Comparison of ENCODE assay signal across 25 cellular contexts in genomic region chr14:96739511-96739910, GRCh38. TPM values are rescaled to one million over a fixed set of nuclear protein-coding genes. Genes with fewer than 3 reads are reported as not detected.
DNase-seq lines count a peak whose midpoint lies in the region; FAIRE-seq and TF ChIP-seq lines count a peak whose summit lies in the region.
"Had no signal": no experiment of that assay in that cellular context is flagged by ENCODE, and none has a peak within 500 bp of the region (broad histone marks: within the 10 kb centered on the region; RNA-seq: fewer than 3 reads in every experiment).

No MANE protein-coding gene starts in this region.

- H3K23ac ChIP-seq in neuronal stem cell (ENCODE audit: low read depth, low read length, poor library complexity), result no peak overlapping the region

- peak overlapping the region; percentile 72 for H2AFZ ChIP-seq in neuronal stem cell (ENCODE audit: low read length)
- H2AFZ ChIP-seq in osteoblast (ENCODE audit: low read length), result no peak overlapping the region

- H3K9ac ChIP-seq in neuronal stem cell (ENCODE audit: low read depth, low read length, poor library complexity), result no peak overlapping the region

- H3K27ac Mint-ChIP-seq in mesothelial cell of epicardium, result no peak overlapping the region
- H3K27ac Mint-ChIP-seq: activated CD4-positive, alpha-beta memory T cell treated with anti-CD3 and anti-CD28 coated beads, Interleukin-2, amount 10 ng/mL, durations not matched to agents 7 days and 5 days; activated naive CD4-positive, alpha-beta T cell treated with anti-CD3 and anti-CD28 coated beads, Interleukin-2, amount 50 U/mL, for 72 hours; stimulated activated naive CD8-positive, alpha-beta T cell treated with anti-CD3 and anti-CD28 coated beads, Interleukin-15, amount 100 ng/mL, for 72 hours had no signal

- H3K14ac ChIP-seq in neuronal stem cell (ENCODE audit: low read length), result no peak overlapping the region

- DNase-seq in GM12892 (ENCODE audit: insufficient read length) (no peak), SHP77 treated with DMSO at 0.1 percent for 48 hours (lab: John Stamatoyannopoulos, UW) (peak; percentile 59), islet precursor cell (peak; percentile 52), neuronal stem cell (ENCODE audit: low spot score) (no peak), mesothelial cell of epicardium (ENCODE audit: low spot score in 2 of 2, unreplicated experiment in 2 of 2) (no peak), osteoblast (ENCODE audit: insufficient read length, low spot score, missing footprints) (no peak)
- no peak for DNase-seq in stimulated activated CD4-positive, alpha-beta T cell treated with anti-CD3 and anti-CD28 coated beads, Interleukin-4, amount 100 ng/mL, for 1 hour
- DNase-seq: activated CD4-positive, alpha-beta memory T cell treated with anti-CD3 and anti-CD28 coated beads, Interleukin-2, amount 10 ng/mL, durations not matched to agents 7 days and 5 days; GF-D8; heart left ventricle; kidney glomerular epithelial cell; NCI-H1436 treated with DMSO at 0.1 percent for 48 hours; NCI-H2171; NCI-H510A treated with DMSO at 0.1 percent for 48 hours; nucleus accumbens; psoas muscle; stimulated activated CD8-positive, alpha-beta memory T cell treated with anti-CD3 and anti-CD28 coated beads, Interleukin-4, amount 100 ng/mL, for 48 hours; stimulated activated naive CD8-positive, alpha-beta T cell treated with anti-CD3 and anti-CD28 coated beads, Interleukin-15, amount 100 ng/mL, for 72 hours; thyroid gland had no signal

- no peaks in the 10 kb centered on the region for H3K36me3 Mint-ChIP-seq in mesothelial cell of epicardium
- H3K36me3 Mint-ChIP-seq: activated naive CD4-positive, alpha-beta T cell treated with anti-CD3 and anti-CD28 coated beads, Interleukin-2, amount 50 U/mL, for 72 hours had no signal

- no peak overlapping the region for H2BK12ac ChIP-seq in neuronal stem cell (ENCODE audit: low read length)

- H3K9me3 ChIP-seq in neuronal stem cell (replicated peaks in 1 of 2; ENCODE audit: control insufficient read depth in 2 of 2, insufficient read depth in 1 of 2, low read depth in 1 of 2, low read length in 2 of 2), result no peaks in the 10 kb centered on the region
- H3K9me3 ChIP-seq in osteoblast (ENCODE audit: low read depth, low read length), result no peaks in the 10 kb centered on the region
- H3K9me3 ChIP-seq: heart left ventricle, psoas muscle, thyroid gland had no signal

- no CpG with 5 or more reads among the region's 12 CpGs for WGBS in neuronal stem cell (ENCODE audit: extremely low coverage in 2 of 2, insufficient read length in 2 of 2, insufficient replicate concordance in 1 of 2), 2 donors

- H3K27ac ChIP-seq in neuronal stem cell (replicated peaks; ENCODE audit: low read length) (no peak overlapping the region), osteoblast (ENCODE audit: low read depth, low read length) (no peak overlapping the region)
- H3K27ac ChIP-seq: heart left ventricle, psoas muscle, skin epidermis, thyroid gland had no signal

- no peak overlapping the region for H3K4me3 Mint-ChIP-seq in mesothelial cell of epicardium
- H3K4me3 Mint-ChIP-seq: activated CD4-positive, alpha-beta memory T cell treated with anti-CD3 and anti-CD28 coated beads, Interleukin-2, amount 10 ng/mL, durations not matched to agents 7 days and 5 days; stimulated activated naive CD8-positive, alpha-beta T cell treated with anti-CD3 and anti-CD28 coated beads, Interleukin-15, amount 100 ng/mL, for 72 hours had no signal

- no peaks in the 10 kb centered on the region for H4K20me1 ChIP-seq in osteoblast (ENCODE audit: insufficient read depth, low read length)

- no peak overlapping the region for H4K8ac ChIP-seq in neuronal stem cell (ENCODE audit: low read depth, low read length)

- H3K9me3 Mint-ChIP-seq in mesothelial cell of epicardium, result no peaks in the 10 kb centered on the region
- H3K9me3 Mint-ChIP-seq: activated CD4-positive, alpha-beta memory T cell treated with anti-CD3 and anti-CD28 coated beads, Interleukin-2, amount 10 ng/mL, durations not matched to agents 7 days and 5 days; activated naive CD4-positive, alpha-beta T cell treated with anti-CD3 and anti-CD28 coated beads, Interleukin-2, amount 50 U/mL, for 72 hours; stimulated activated naive CD8-positive, alpha-beta T cell treated with anti-CD3 and anti-CD28 coated beads, Interleukin-15, amount 100 ng/mL, for 72 hours had no signal

- no peaks in the 10 kb centered on the region for H3K79me1 ChIP-seq in neuronal stem cell (ENCODE audit: low read depth, low read length)

- no peak for TF ChIP-seq CTCF in mesothelial cell of epicardium (IDR thresholded peaks at IDR 0.05; ENCODE audit: unreplicated experiment)
- TF ChIP-seq CTCF in osteoblast (IDR thresholded peaks at IDR 0.05; ENCODE audit: extremely low read depth, low read depth, low read length), result no peak

- H3K4ac ChIP-seq in neuronal stem cell (ENCODE audit: low read length), result no peak overlapping the region

- H4K91ac ChIP-seq in neuronal stem cell (ENCODE audit: low read depth, low read length, poor library complexity), result no peak overlapping the region

- H3K4me1 Mint-ChIP-seq in mesothelial cell of epicardium, result peaks cover 4% of the 10 kb centered on the region

- H3K4me3 ChIP-seq in neuronal stem cell (ENCODE audit: low read length in 2 of 2), result no peak overlapping the region
- H3K4me3 ChIP-seq in osteoblast (ENCODE audit: insufficient read depth, low read length), result no peak overlapping the region
- H3K4me3 ChIP-seq: heart left ventricle, lung, psoas muscle, skin epidermis, thyroid gland had no signal

- no peak overlapping the region for H3K18ac ChIP-seq in neuronal stem cell (ENCODE audit: low read length)

- H3K4me2 ChIP-seq in neuronal stem cell (ENCODE audit: insufficient read depth, low read length, poor library complexity, severe bottlenecking) (no peak overlapping the region), osteoblast (ENCODE audit: insufficient read depth, low read length) (no peak overlapping the region)

- H3K27me3 ChIP-seq in neuronal stem cell (ENCODE audit: control insufficient read depth in 3 of 3, insufficient read depth in 3 of 3, low read depth in 1 of 3, low read length in 3 of 3) (peaks cover 0 to 84% (median 0%) of the 10 kb centered on the region in 3 experiments), osteoblast (ENCODE audit: insufficient read depth, low read length) (peaks cover 67% of the 10 kb centered on the region)

- H3K79me2 ChIP-seq in osteoblast (ENCODE audit: insufficient read depth, low read length), result no peaks in the 10 kb centered on the region

- H3K4me1 ChIP-seq in neuronal stem cell (ENCODE audit: control insufficient read depth in 2 of 2, insufficient read depth in 1 of 2, low read depth in 1 of 2, low read length in 2 of 2) (peaks cover 0 to 2% of the 10 kb centered on the region in 2 donors), osteoblast (ENCODE audit: insufficient read depth, low read length) (no peaks in the 10 kb centered on the region)
- H3K4me1 ChIP-seq: psoas muscle had no signal

- no peak for TF ChIP-seq POLR2A in GM12892 (IDR thresholded peaks at IDR 0.05; ENCODE audit: low read depth, low read length)

- H2BK15ac ChIP-seq in neuronal stem cell (ENCODE audit: low read length), result no peak overlapping the region

- no peaks in the 10 kb centered on the region for H3K36me3 ChIP-seq in neuronal stem cell (replicated peaks in 1 of 2; ENCODE audit: control insufficient read depth in 2 of 2, insufficient read depth in 2 of 2, low read length in 2 of 2)
- no peaks in the 10 kb centered on the region for H3K36me3 ChIP-seq in osteoblast (ENCODE audit: insufficient read depth, low read length)
- H3K36me3 ChIP-seq: heart left ventricle, thyroid gland had no signal

- H2BK120ac ChIP-seq in neuronal stem cell (ENCODE audit: low read depth, low read length), result no peak overlapping the region

- no peak overlapping the region for H2BK5ac ChIP-seq in neuronal stem cell (ENCODE audit: low read length)

- H2AK5ac ChIP-seq in neuronal stem cell (ENCODE audit: low read depth, low read length), result no peak overlapping the region

- H3K27me3 Mint-ChIP-seq in mesothelial cell of epicardium (ENCODE audit: low read depth), result peaks cover 83% of the 10 kb centered on the region

- FAIRE-seq in GM12892 (lab: Jason Lieb, UNC), result peak; percentile 36
- FAIRE-seq: GM19239, RCC 7860, TTC549 had no signal

RNA-seq across cellular contexts. Expression of gene VRK1, which starts 57.7 kb away (rescaled TPM):
- 57.9 TPM for polyA plus RNA-seq in GM12892 (2012; ENCODE audit: missing spikeins)
- polyA plus RNA-seq in neuronal stem cell (2013, experiment 1 of 2), result 64.4 TPM
- polyA plus RNA-seq in neuronal stem cell (2013, experiment 2 of 2), result 72.3 TPM
- total RNA-seq in mesothelial cell of epicardium, result 20.0 to 20.8 TPM (median 20.2 TPM) in 3 replicates
- total RNA-seq in osteoblast, result 20.9 and 24.2 TPM in 2 replicates

Comparison
In these comparisons a context has a peak if more than half of its experiments do, and no peak if none do; other contexts are left out.
1. DNase-seq: peak in SHP77 treated with DMSO at 0.1 percent for 48 hours (single experiment) and islet precursor cell (single experiment); none in GM12892 (single experiment), neuronal stem cell (single experiment), stimulated activated CD4-positive, alpha-beta T cell treated with anti-CD3 and anti-CD28 coated beads, Interleukin-4, amount 100 ng/mL, for 1 hour (single experiment), mesothelial cell of epicardium (0 of 2) and osteoblast (single experiment).